In the genomic region with DNA sequence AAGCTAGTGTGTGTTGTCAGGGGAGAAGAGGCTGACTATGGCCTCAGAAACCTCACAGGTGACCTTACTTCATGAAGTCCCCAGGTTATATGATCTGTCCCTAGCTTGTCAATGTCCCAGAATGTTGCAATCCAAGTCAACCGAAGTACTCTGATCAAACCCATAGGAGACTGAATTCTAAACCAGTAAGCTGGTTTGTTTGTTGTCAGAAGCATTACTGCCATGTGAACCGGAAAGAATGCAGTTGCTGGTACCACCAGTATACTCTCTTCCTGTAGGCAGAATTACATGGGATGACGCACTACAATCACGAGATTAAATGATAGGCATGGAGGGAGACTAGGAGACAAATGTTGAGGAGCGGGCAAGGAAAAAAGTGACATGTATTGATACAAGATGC, we compare ENCODE assay signal across 2 cellular contexts.
TF ChIP-seq lines count a peak whose summit lies in the region.

No MANE protein-coding gene starts in this region.

TF ChIP-seq in HEK293, 187 proteins besides CTCF, POLR2A, EP300 and RAD21:
- TF ChIP-seq ZBTB20 (tag by site-specific recombination; IDR thresholded peaks at IDR 0.05) = peak; percentile 46; the same call in 1 of the 2 replicates
- TF ChIP-seq, protein P1, sequence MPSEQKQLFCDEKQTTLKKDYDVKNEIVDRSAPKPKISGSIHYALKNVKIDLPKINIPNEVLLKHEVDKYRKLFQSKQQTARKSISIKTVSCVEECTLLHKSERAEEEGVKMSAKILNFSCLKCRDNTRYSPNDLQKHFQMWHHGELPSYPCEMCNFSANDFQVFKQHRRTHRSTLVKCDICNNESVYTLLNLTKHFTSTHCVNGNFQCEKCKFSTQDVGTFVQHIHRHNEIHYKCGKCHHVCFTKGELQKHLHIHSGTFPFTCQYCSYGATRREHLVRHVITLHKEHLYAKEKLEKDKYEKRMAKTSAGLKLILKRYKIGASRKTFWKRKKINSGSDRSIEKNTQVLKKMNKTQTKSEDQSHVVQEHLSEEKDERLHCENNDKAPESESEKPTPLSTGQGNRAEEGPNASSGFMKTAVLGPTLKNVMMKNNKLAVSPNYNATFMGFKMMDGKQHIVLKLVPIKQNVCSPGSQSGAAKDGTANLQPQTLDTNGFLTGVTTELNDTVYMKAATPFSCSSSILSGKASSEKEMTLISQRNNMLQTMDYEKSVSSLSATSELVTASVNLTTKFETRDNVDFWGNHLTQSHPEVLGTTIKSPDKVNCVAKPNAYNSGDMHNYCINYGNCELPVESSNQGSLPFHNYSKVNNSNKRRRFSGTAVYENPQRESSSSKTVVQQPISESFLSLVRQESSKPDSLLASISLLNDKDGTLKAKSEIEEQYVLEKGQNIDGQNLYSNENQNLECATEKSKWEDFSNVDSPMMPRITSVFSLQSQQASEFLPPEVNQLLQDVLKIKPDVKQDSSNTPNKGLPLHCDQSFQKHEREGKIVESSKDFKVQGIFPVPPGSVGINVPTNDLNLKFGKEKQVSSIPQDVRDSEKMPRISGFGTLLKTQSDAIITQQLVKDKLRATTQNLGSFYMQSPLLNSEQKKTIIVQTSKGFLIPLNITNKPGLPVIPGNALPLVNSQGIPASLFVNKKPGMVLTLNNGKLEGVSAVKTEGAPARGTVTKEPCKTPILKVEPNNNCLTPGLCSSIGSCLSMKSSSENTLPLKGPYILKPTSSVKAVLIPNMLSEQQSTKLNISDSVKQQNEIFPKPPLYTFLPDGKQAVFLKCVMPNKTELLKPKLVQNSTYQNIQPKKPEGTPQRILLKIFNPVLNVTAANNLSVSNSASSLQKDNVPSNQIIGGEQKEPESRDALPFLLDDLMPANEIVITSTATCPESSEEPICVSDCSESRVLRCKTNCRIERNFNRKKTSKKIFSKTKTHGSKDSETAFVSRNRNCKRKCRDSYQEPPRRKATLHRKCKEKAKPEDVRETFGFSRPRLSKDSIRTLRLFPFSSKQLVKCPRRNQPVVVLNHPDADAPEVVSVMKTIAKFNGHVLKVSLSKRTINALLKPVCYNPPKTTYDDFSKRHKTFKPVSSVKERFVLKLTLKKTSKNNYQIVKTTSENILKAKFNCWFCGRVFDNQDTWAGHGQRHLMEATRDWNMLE (tag by site-specific recombination; conservative IDR thresholded peaks at IDR 0.05; ENCODE audit: low read depth) = peak; percentile 40; the same call in 1 of the 2 replicates
- TF ChIP-seq, protein P2, sequence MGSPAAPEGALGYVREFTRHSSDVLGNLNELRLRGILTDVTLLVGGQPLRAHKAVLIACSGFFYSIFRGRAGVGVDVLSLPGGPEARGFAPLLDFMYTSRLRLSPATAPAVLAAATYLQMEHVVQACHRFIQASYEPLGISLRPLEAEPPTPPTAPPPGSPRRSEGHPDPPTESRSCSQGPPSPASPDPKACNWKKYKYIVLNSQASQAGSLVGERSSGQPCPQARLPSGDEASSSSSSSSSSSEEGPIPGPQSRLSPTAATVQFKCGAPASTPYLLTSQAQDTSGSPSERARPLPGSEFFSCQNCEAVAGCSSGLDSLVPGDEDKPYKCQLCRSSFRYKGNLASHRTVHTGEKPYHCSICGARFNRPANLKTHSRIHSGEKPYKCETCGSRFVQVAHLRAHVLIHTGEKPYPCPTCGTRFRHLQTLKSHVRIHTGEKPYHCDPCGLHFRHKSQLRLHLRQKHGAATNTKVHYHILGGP (tag by site-specific recombination; IDR thresholded peaks at IDR 0.05) = no peak
- TF ChIP-seq ZNF792 (tag by site-specific recombination; IDR thresholded peaks at IDR 0.05) = peak; percentile 52; the same call in 1 of the 2 replicates
- peak; percentile 31; the same call in 1 of the 2 replicates for TF ChIP-seq TRIM28 (IDR thresholded peaks at IDR 0.05; ENCODE audit: borderline replicate concordance, low read length)
TF ChIP-seq in HEK293: peak in this region for 4.

TF ChIP-seq in H1, 55 proteins besides CTCF, POLR2A, EP300 and RAD21:
- TF ChIP-seq, protein P3, sequence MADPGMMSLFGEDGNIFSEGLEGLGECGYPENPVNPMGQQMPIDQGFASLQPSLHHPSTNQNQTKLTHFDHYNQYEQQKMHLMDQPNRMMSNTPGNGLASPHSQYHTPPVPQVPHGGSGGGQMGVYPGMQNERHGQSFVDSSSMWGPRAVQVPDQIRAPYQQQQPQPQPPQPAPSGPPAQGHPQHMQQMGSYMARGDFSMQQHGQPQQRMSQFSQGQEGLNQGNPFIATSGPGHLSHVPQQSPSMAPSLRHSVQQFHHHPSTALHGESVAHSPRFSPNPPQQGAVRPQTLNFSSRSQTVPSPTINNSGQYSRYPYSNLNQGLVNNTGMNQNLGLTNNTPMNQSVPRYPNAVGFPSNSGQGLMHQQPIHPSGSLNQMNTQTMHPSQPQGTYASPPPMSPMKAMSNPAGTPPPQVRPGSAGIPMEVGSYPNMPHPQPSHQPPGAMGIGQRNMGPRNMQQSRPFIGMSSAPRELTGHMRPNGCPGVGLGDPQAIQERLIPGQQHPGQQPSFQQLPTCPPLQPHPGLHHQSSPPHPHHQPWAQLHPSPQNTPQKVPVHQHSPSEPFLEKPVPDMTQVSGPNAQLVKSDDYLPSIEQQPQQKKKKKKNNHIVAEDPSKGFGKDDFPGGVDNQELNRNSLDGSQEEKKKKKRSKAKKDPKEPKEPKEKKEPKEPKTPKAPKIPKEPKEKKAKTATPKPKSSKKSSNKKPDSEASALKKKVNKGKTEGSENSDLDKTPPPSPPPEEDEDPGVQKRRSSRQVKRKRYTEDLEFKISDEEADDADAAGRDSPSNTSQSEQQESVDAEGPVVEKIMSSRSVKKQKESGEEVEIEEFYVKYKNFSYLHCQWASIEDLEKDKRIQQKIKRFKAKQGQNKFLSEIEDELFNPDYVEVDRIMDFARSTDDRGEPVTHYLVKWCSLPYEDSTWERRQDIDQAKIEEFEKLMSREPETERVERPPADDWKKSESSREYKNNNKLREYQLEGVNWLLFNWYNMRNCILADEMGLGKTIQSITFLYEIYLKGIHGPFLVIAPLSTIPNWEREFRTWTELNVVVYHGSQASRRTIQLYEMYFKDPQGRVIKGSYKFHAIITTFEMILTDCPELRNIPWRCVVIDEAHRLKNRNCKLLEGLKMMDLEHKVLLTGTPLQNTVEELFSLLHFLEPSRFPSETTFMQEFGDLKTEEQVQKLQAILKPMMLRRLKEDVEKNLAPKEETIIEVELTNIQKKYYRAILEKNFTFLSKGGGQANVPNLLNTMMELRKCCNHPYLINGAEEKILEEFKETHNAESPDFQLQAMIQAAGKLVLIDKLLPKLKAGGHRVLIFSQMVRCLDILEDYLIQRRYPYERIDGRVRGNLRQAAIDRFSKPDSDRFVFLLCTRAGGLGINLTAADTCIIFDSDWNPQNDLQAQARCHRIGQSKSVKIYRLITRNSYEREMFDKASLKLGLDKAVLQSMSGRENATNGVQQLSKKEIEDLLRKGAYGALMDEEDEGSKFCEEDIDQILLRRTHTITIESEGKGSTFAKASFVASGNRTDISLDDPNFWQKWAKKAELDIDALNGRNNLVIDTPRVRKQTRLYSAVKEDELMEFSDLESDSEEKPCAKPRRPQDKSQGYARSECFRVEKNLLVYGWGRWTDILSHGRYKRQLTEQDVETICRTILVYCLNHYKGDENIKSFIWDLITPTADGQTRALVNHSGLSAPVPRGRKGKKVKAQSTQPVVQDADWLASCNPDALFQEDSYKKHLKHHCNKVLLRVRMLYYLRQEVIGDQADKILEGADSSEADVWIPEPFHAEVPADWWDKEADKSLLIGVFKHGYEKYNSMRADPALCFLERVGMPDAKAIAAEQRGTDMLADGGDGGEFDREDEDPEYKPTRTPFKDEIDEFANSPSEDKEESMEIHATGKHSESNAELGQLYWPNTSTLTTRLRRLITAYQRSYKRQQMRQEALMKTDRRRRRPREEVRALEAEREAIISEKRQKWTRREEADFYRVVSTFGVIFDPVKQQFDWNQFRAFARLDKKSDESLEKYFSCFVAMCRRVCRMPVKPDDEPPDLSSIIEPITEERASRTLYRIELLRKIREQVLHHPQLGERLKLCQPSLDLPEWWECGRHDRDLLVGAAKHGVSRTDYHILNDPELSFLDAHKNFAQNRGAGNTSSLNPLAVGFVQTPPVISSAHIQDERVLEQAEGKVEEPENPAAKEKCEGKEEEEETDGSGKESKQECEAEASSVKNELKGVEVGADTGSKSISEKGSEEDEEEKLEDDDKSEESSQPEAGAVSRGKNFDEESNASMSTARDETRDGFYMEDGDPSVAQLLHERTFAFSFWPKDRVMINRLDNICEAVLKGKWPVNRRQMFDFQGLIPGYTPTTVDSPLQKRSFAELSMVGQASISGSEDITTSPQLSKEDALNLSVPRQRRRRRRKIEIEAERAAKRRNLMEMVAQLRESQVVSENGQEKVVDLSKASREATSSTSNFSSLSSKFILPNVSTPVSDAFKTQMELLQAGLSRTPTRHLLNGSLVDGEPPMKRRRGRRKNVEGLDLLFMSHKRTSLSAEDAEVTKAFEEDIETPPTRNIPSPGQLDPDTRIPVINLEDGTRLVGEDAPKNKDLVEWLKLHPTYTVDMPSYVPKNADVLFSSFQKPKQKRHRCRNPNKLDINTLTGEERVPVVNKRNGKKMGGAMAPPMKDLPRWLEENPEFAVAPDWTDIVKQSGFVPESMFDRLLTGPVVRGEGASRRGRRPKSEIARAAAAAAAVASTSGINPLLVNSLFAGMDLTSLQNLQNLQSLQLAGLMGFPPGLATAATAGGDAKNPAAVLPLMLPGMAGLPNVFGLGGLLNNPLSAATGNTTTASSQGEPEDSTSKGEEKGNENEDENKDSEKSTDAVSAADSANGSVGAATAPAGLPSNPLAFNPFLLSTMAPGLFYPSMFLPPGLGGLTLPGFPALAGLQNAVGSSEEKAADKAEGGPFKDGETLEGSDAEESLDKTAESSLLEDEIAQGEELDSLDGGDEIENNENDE (IDR thresholded peaks at IDR 0.05; ENCODE audit: insufficient replicate concordance, low read length) = no peak
- TF ChIP-seq POU5F1 (IDR thresholded peaks at IDR 0.05; ENCODE audit: low read depth, low read length) (no peak), BACH1 (IDR thresholded peaks at IDR 0.05; ENCODE audit: low read length) (no peak), CTBP2 (IDR thresholded peaks at IDR 0.05; ENCODE audit: borderline replicate concordance, insufficient read depth, insufficient read length, low read length) (no peak), ASH2L (IDR thresholded peaks at IDR 0.05; ENCODE audit: low read length) (no peak), SP2 (IDR thresholded peaks at IDR 0.05; ENCODE audit: low read length) (no peak), TAF1 (IDR thresholded peaks at IDR 0.05; ENCODE audit: low read depth, low read length) (no peak), TBP (IDR thresholded peaks at IDR 0.05; ENCODE audit: low read depth, low read length) (no peak), KDM5A (IDR thresholded peaks at IDR 0.05; ENCODE audit: low read length) (no peak)
TF ChIP-seq in H1: peak in this region for 0.
